In the genomic region with DNA sequence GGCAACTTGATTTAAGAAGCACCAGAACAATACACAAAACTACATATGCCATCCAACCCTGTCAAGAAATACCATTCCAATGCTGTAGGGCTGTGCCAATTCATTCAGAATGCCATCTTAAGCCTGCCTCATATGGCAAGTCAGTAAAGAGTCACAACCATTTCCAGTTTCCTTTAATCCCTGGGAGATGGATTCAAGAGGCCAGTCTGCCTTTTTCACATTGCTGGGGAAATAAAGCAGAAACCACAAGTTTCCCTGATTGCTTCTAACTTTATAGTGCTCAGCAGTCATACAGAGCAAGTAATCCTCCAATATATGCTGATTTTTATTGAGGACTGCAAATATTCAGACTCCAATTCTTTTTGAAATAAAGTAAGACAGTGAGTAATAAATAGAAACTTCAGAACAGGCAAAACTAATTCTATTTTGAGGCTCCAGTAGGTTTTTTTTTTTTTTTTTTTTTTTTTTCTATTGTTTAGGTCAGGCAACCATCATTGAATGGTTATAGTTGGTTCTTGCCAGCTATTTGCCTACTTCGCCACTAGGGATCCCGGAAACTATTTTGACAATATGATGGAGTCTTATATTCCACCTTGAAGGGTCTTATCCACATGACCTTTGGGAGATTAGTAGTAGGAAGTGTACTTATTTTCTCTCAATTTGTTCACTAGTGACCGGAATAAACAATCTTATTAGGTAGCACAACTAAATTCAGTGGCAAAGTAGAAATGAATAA, we compare ENCODE assay signal across 2 cellular contexts.
TF ChIP-seq lines count a peak whose summit lies in the region.

No MANE protein-coding gene starts in this region.

TF ChIP-seq in GM23338, 12 proteins besides CTCF, POLR2A, EP300 and RAD21:
- TF ChIP-seq STAT1 (IDR thresholded peaks at IDR 0.05; ENCODE audit: unreplicated experiment): no peak
TF ChIP-seq in GM23338: peak in this region for 0.

TF ChIP-seq in WTC11, 78 proteins besides CTCF, POLR2A, EP300 and RAD21:
- TF ChIP-seq ATF1 (CRISPR knock-in tag; IDR thresholded peaks at IDR 0.05) (no peak), TP53 (CRISPR knock-in tag; IDR thresholded peaks at IDR 0.05) (no peak), MYBL2 (CRISPR knock-in tag; IDR thresholded peaks at IDR 0.05) (no peak), ZNF121 (CRISPR knock-in tag; IDR thresholded peaks at IDR 0.05) (no peak), ZBTB21 (CRISPR knock-in tag; IDR thresholded peaks at IDR 0.05; ENCODE audit: borderline replicate concordance) (no peak), TEAD4 (CRISPR knock-in tag; IDR thresholded peaks at IDR 0.05) (no peak), FOXJ3 (CRISPR knock-in tag; IDR thresholded peaks at IDR 0.05; ENCODE audit: borderline replicate concordance) (no peak)
- TF ChIP-seq, protein P1, sequence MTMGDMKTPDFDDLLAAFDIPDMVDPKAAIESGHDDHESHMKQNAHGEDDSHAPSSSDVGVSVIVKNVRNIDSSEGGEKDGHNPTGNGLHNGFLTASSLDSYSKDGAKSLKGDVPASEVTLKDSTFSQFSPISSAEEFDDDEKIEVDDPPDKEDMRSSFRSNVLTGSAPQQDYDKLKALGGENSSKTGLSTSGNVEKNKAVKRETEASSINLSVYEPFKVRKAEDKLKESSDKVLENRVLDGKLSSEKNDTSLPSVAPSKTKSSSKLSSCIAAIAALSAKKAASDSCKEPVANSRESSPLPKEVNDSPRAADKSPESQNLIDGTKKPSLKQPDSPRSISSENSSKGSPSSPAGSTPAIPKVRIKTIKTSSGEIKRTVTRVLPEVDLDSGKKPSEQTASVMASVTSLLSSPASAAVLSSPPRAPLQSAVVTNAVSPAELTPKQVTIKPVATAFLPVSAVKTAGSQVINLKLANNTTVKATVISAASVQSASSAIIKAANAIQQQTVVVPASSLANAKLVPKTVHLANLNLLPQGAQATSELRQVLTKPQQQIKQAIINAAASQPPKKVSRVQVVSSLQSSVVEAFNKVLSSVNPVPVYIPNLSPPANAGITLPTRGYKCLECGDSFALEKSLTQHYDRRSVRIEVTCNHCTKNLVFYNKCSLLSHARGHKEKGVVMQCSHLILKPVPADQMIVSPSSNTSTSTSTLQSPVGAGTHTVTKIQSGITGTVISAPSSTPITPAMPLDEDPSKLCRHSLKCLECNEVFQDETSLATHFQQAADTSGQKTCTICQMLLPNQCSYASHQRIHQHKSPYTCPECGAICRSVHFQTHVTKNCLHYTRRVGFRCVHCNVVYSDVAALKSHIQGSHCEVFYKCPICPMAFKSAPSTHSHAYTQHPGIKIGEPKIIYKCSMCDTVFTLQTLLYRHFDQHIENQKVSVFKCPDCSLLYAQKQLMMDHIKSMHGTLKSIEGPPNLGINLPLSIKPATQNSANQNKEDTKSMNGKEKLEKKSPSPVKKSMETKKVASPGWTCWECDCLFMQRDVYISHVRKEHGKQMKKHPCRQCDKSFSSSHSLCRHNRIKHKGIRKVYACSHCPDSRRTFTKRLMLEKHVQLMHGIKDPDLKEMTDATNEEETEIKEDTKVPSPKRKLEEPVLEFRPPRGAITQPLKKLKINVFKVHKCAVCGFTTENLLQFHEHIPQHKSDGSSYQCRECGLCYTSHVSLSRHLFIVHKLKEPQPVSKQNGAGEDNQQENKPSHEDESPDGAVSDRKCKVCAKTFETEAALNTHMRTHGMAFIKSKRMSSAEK (CRISPR knock-in tag; IDR thresholded peaks at IDR 0.05; ENCODE audit: borderline replicate concordance): no peak
- TF ChIP-seq, protein P2, sequence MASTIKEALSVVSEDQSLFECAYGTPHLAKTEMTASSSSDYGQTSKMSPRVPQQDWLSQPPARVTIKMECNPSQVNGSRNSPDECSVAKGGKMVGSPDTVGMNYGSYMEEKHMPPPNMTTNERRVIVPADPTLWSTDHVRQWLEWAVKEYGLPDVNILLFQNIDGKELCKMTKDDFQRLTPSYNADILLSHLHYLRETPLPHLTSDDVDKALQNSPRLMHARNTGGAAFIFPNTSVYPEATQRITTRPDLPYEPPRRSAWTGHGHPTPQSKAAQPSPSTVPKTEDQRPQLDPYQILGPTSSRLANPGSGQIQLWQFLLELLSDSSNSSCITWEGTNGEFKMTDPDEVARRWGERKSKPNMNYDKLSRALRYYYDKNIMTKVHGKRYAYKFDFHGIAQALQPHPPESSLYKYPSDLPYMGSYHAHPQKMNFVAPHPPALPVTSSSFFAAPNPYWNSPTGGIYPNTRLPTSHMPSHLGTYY (CRISPR knock-in tag; IDR thresholded peaks at IDR 0.05): no peak
- TF ChIP-seq, protein P3, sequence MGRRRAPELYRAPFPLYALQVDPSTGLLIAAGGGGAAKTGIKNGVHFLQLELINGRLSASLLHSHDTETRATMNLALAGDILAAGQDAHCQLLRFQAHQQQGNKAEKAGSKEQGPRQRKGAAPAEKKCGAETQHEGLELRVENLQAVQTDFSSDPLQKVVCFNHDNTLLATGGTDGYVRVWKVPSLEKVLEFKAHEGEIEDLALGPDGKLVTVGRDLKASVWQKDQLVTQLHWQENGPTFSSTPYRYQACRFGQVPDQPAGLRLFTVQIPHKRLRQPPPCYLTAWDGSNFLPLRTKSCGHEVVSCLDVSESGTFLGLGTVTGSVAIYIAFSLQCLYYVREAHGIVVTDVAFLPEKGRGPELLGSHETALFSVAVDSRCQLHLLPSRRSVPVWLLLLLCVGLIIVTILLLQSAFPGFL (CRISPR knock-in tag; IDR thresholded peaks at IDR 0.05; ENCODE audit: borderline replicate concordance): no peak
- TF ChIP-seq, protein P4, sequence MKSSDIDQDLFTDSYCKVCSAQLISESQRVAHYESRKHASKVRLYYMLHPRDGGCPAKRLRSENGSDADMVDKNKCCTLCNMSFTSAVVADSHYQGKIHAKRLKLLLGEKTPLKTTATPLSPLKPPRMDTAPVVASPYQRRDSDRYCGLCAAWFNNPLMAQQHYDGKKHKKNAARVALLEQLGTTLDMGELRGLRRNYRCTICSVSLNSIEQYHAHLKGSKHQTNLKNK (CRISPR knock-in tag; IDR thresholded peaks at IDR 0.05): no peak
- TF ChIP-seq, protein P5, sequence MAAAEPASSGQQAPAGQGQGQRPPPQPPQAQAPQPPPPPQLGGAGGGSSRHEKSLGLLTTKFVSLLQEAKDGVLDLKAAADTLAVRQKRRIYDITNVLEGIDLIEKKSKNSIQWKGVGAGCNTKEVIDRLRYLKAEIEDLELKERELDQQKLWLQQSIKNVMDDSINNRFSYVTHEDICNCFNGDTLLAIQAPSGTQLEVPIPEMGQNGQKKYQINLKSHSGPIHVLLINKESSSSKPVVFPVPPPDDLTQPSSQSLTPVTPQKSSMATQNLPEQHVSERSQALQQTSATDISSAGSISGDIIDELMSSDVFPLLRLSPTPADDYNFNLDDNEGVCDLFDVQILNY (CRISPR knock-in tag; IDR thresholded peaks at IDR 0.05): no peak
- TF ChIP-seq, protein P6, sequence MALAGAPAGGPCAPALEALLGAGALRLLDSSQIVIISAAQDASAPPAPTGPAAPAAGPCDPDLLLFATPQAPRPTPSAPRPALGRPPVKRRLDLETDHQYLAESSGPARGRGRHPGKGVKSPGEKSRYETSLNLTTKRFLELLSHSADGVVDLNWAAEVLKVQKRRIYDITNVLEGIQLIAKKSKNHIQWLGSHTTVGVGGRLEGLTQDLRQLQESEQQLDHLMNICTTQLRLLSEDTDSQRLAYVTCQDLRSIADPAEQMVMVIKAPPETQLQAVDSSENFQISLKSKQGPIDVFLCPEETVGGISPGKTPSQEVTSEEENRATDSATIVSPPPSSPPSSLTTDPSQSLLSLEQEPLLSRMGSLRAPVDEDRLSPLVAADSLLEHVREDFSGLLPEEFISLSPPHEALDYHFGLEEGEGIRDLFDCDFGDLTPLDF (CRISPR knock-in tag; IDR thresholded peaks at IDR 0.05): no peak
- TF ChIP-seq, protein P7, sequence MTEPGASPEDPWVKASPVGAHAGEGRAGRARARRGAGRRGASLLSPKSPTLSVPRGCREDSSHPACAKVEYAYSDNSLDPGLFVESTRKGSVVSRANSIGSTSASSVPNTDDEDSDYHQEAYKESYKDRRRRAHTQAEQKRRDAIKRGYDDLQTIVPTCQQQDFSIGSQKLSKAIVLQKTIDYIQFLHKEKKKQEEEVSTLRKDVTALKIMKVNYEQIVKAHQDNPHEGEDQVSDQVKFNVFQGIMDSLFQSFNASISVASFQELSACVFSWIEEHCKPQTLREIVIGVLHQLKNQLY (CRISPR knock-in tag; IDR thresholded peaks at IDR 0.05): no peak
